10 cellular contexts compared by ENCODE assay signal in genomic region chr14:92577321-92577742, GRCh38.
A peak's percentile ranks its signal among the peaks of the same experiment; 100 is the strongest.
DNase-seq lines count a peak whose midpoint lies in the region; ATAC-seq and TF ChIP-seq lines count a peak whose summit lies in the region.
"Had no signal": no experiment of that assay in that cellular context is flagged by ENCODE, and none has a peak within 500 bp of the region (broad histone marks: within the 10 kb centered on the region; RNA-seq: fewer than 3 reads in every experiment).

No MANE protein-coding gene starts in this region.

- H3K36me3 ChIP-seq in DOHH2 (ENCODE audit: control insufficient read depth, low read length) (no peaks in the 10 kb centered on the region), thyroid gland (no peaks in the 10 kb centered on the region)

- H3K27ac ChIP-seq in DOHH2 (ENCODE audit: low read depth, low read length) (no peak overlapping the region), thyroid gland (no peak overlapping the region)

- H3K79me2 ChIP-seq in DOHH2 (ENCODE audit: control insufficient read depth, low read length), result no peaks in the 10 kb centered on the region

- intact Hi-C loops in thyroid gland (cut with DNase I), result no loop called here

- H3K9me3 Mint-ChIP-seq in activated T-cell treated with anti-CD3 and anti-CD28 coated beads, Interleukin-2, amount 50 U/mL, for 24 hours, result no peaks in the 10 kb centered on the region

- ATAC-seq in GM19328 (IDR thresholded peaks at IDR 0.05; ENCODE audit: unreplicated experiment), result peak; percentile 71
- peak; percentile 63 for ATAC-seq in HG03060 (IDR thresholded peaks at IDR 0.05; ENCODE audit: low read depth, unreplicated experiment)

- no peak for DNase-seq in activated T-cell treated with anti-CD3 and anti-CD28 coated beads, Interleukin-2, amount 50 U/mL, for 24 hours
- DNase-seq in hepatic stellate cell (ENCODE audit: low spot score), result no peak
- DNase-seq in NCI-H524 (lab: John Stamatoyannopoulos, UW), result no peak
- no peak for DNase-seq in thyroid gland
- no peak for DNase-seq in DMS153 treated with DMSO at 0.1 percent for 48 hours (lab: John Stamatoyannopoulos, UW; ENCODE audit: unreplicated experiment)
- DNase-seq: Calu3, IMR-90 had no signal

- no peaks in the 10 kb centered on the region for H3K9me2 ChIP-seq in DOHH2 (replicated peaks; ENCODE audit: control insufficient read depth, low read length)

- no peak for TF ChIP-seq CTCF in DOHH2 (IDR thresholded peaks at IDR 0.05; ENCODE audit: low read depth, low read length, poor library complexity, severe bottlenecking)
- TF ChIP-seq CTCF in thyroid gland (IDR thresholded peaks at IDR 0.05), result no peak

- H3F3A ChIP-seq in DOHH2 (ENCODE audit: control insufficient read depth, insufficient read depth), result no peaks in the 10 kb centered on the region

- H4K20me1 ChIP-seq in DOHH2 (ENCODE audit: control insufficient read depth, insufficient read depth, low read depth, low read length), result no peaks in the 10 kb centered on the region

- peak overlapping the region; percentile 35 for H3K4me2 ChIP-seq in DOHH2 (ENCODE audit: low read length)

- H3K4me3 ChIP-seq in DOHH2 (ENCODE audit: low read length) (peak overlapping the region; percentile 3; the same call in 1 of the 2 replicates), thyroid gland (replicated peaks in 1 of 3) (no peak overlapping the region)

- H3K4me3 Mint-ChIP-seq in activated T-cell treated with anti-CD3 and anti-CD28 coated beads, Interleukin-2, amount 50 U/mL, for 24 hours, result peak overlapping the region; percentile 46

- no peak for TF ChIP-seq POLR2A in thyroid gland (IDR thresholded peaks at IDR 0.05)

- H3K4me1 ChIP-seq in DOHH2 (ENCODE audit: control insufficient read depth, low read length), result peaks cover 21% of the 10 kb centered on the region
- no peaks in the 10 kb centered on the region for H3K4me1 ChIP-seq in thyroid gland

- peaks cover 8% of the 10 kb centered on the region; the same call in 1 of the 2 replicates for H3K27me3 ChIP-seq in DOHH2 (ENCODE audit: control insufficient read depth, low read length)
- no peaks in the 10 kb centered on the region for H3K27me3 ChIP-seq in thyroid gland

- H3K36me3 Mint-ChIP-seq in activated T-cell treated with anti-CD3 and anti-CD28 coated beads, Interleukin-2, amount 50 U/mL, for 24 hours (ENCODE audit: low read depth), result peaks cover 41% of the 10 kb centered on the region

- no peaks in the 10 kb centered on the region for H3K27me3 Mint-ChIP-seq in activated T-cell treated with anti-CD3 and anti-CD28 coated beads, Interleukin-2, amount 50 U/mL, for 24 hours

- H3K4me1 Mint-ChIP-seq in activated T-cell treated with anti-CD3 and anti-CD28 coated beads, Interleukin-2, amount 50 U/mL, for 24 hours (ENCODE audit: low read depth), result peaks cover 74% of the 10 kb centered on the region

- WGBS in thyroid gland, 2 donors, result 85 to 87% methylated on average over 13 of the region's 13 CpGs

- H3K27ac Mint-ChIP-seq in activated T-cell treated with anti-CD3 and anti-CD28 coated beads, Interleukin-2, amount 50 U/mL, for 24 hours, result peak overlapping the region; percentile 77

- no peaks in the 10 kb centered on the region for H3K9me3 ChIP-seq in DOHH2 (ENCODE audit: control insufficient read depth, insufficient read depth, low read length)
- H3K9me3 ChIP-seq in thyroid gland, result no peaks in the 10 kb centered on the region
